Comparison of ENCODE assay signal across 16 cellular contexts in genomic region chr12:132286912-132287311, GRCh38. TPM values are rescaled to one million over a fixed set of nuclear protein-coding genes. Genes with fewer than 3 reads are reported as not detected.
DNase-seq lines count a peak whose midpoint lies in the region; ATAC-seq, FAIRE-seq and TF ChIP-seq lines count a peak whose summit lies in the region.
"Had no signal": no experiment of that assay in that cellular context is flagged by ENCODE, and none has a peak within 500 bp of the region (broad histone marks: within the 10 kb centered on the region; RNA-seq: fewer than 3 reads in every experiment).

No MANE protein-coding gene starts in this region.

- H3K9me3 ChIP-seq in HCT116 (ENCODE audit: control insufficient read depth in 1 of 2, insufficient read depth in 1 of 2, low read depth in 1 of 2, low read length in 2 of 2), result peaks cover 0 to 4% of the 10 kb centered on the region in 2 experiments; a peak in 1 of 4 replicates
- H3K9me3 ChIP-seq in psoas muscle, result no peaks in the 10 kb centered on the region
- H3K9me3 ChIP-seq in small intestine (ENCODE audit: control insufficient read depth, low read depth), result no peaks in the 10 kb centered on the region
- H3K9me3 ChIP-seq: thyroid gland had no signal

- peak overlapping the region; percentile 94 for H3K4me2 ChIP-seq in HCT116 (ENCODE audit: low read length)

- peak overlapping the region; percentile 26 for H2AFZ ChIP-seq in HCT116 (ENCODE audit: low read depth, low read length, poor library complexity, severe bottlenecking)

- H3K27me3 ChIP-seq in HCT116 (ENCODE audit: insufficient read depth, low read length), result no peaks in the 10 kb centered on the region
- peaks cover 0 to 80% (median 22%) of the 10 kb centered on the region in 3 donors for H3K27me3 ChIP-seq in psoas muscle (ENCODE audit: insufficient read depth in 3 of 3, low read length in 2 of 3)
- peaks cover 0 to 2% of the 10 kb centered on the region in 2 donors for H3K27me3 ChIP-seq in small intestine (ENCODE audit: control insufficient read depth in 2 of 2, insufficient read depth in 2 of 2, low read length in 2 of 2)
- H3K27me3 ChIP-seq: thyroid gland had no signal

- no peak for TF ChIP-seq RAD21 in HCT116 (IDR thresholded peaks at IDR 0.05; ENCODE audit: low read depth)

- peak; percentile 59 for ATAC-seq in HCT116
- no peak for ATAC-seq in psoas muscle
- ATAC-seq: activated CD4-positive, alpha-beta T cell treated with anti-CD3 and anti-CD28 coated beads for 36 hours had no signal

- H3K4me1 ChIP-seq in HCT116 (ENCODE audit: control insufficient read depth in 1 of 2, insufficient read depth in 2 of 2, low read length in 2 of 2) (peaks cover 54 to 73% of the 10 kb centered on the region in 2 experiments), psoas muscle (no peaks in the 10 kb centered on the region), small intestine (ENCODE audit: control insufficient read depth in 2 of 2, insufficient read depth in 1 of 2, low read depth in 1 of 2, low read length in 1 of 2) (no peaks in the 10 kb centered on the region)

- POLR2A ChIA-PET in HCT116 (lab: Charles Lee), result interaction anchor here (1.1 kb wide), 1 partner anchor 11 kb away, joined by 3 read pairs; no protein-coding TSS in a partner anchor

- no peak for FAIRE-seq in small intestine (lab: Jason Lieb, UNC)
- FAIRE-seq: keratinocyte had no signal

- H3K4me3 Mint-ChIP-seq in brain, result no peak overlapping the region
- H3K4me3 Mint-ChIP-seq in activated T-helper 1 cell treated with anti-CD3 and anti-CD28 coated beads, Interleukin-12 subunit alpha, Interleukin-12 subunit beta, Interleukin-2, Interleukin-4 antibody, amounts not matched to agents 30 ng/mL and 10 ng/mL and 1 ng/mL, durations not matched to agents 14 hours and 24 hours and 36 hours, result no peak overlapping the region
- H3K4me3 Mint-ChIP-seq: activated CD4-positive, alpha-beta T cell treated with anti-CD3 and anti-CD28 coated beads for 36 hours; activated naive CD8-positive, alpha-beta T cell had no signal

- DNase-seq in HCT116 (ENCODE audit: low read depth, low spot score) (peak; percentile 75), NB4 (ENCODE audit: low read depth) (peak; percentile 66), psoas muscle (peak; percentile 11 to 38), small intestine (no peak), COLO668 (lab: John Stamatoyannopoulos, UW; ENCODE audit: unreplicated experiment) (no peak)
- DNase-seq in activated T-helper 1 cell treated with anti-CD3 and anti-CD28 coated beads, Interleukin-12 subunit alpha, Interleukin-12 subunit beta, Interleukin-2, Interleukin-4 antibody, amounts not matched to agents 30 ng/mL and 10 ng/mL and 1 ng/mL, durations not matched to agents 14 hours and 24 hours and 36 hours (ENCODE audit: low spot score), result no peak
- DNase-seq: activated CD4-positive, alpha-beta T cell treated with anti-CD3 and anti-CD28 coated beads for 36 hours; activated T-cell treated with anti-CD3 and anti-CD28 coated beads for 4 hours; NCI-H1436; NCI-H510A treated with DMSO at 0.1 percent for 48 hours had no signal

- peak overlapping the region; percentile 62 for H3K9ac ChIP-seq in HCT116 (ENCODE audit: low read length)

- peaks cover 0 to 2% (median 0%) of the 10 kb centered on the region in 5 experiments for H3K9me3 Mint-ChIP-seq in brain
- H3K9me3 Mint-ChIP-seq in activated T-helper 1 cell treated with anti-CD3 and anti-CD28 coated beads, Interleukin-12 subunit alpha, Interleukin-12 subunit beta, Interleukin-2, Interleukin-4 antibody, amounts not matched to agents 30 ng/mL and 10 ng/mL and 1 ng/mL, durations not matched to agents 14 hours and 24 hours and 36 hours, result peaks cover under 1% of the 10 kb centered on the region

- CTCF ChIA-PET in HCT116 (lab: Charles Lee), result no interaction called here

- H3K27me3 Mint-ChIP-seq in brain, result peaks cover 4% of the 10 kb centered on the region
- peaks cover 5% of the 10 kb centered on the region for H3K27me3 Mint-ChIP-seq in activated T-helper 1 cell treated with anti-CD3 and anti-CD28 coated beads, Interleukin-12 subunit alpha, Interleukin-12 subunit beta, Interleukin-2, Interleukin-4 antibody, amounts not matched to agents 30 ng/mL and 10 ng/mL and 1 ng/mL, durations not matched to agents 14 hours and 24 hours and 36 hours (ENCODE audit: insufficient read depth)

- H3K36me3 ChIP-seq in HCT116 (ENCODE audit: control insufficient read depth in 1 of 2, insufficient read depth in 2 of 2, low read length in 2 of 2), result no peaks in the 10 kb centered on the region
- no peaks in the 10 kb centered on the region for H3K36me3 ChIP-seq in psoas muscle (ENCODE audit: insufficient read depth in 1 of 2, low read depth in 1 of 2)
- no peaks in the 10 kb centered on the region for H3K36me3 ChIP-seq in small intestine (ENCODE audit: control insufficient read depth in 2 of 2, insufficient read depth in 2 of 2, low read length in 2 of 2)
- H3K36me3 ChIP-seq: thyroid gland had no signal

- TF ChIP-seq CTCF in HCT116 (IDR thresholded peaks at IDR 0.05 in 2 of 3, conservative IDR thresholded peaks at IDR 0.05 in 1 of 3; ENCODE audit: borderline replicate concordance in 1 of 3, insufficient read depth in 1 of 3, low read depth in 2 of 3, low read length in 2 of 3) (no peak), NB4 (IDR thresholded peaks at IDR 0.05; ENCODE audit: low read depth, low read length) (no peak), brain (conservative IDR thresholded peaks at IDR 0.05) (no peak), psoas muscle (IDR thresholded peaks at IDR 0.05) (no peak)

- RAD21 ChIA-PET in HCT116 (lab: Charles Lee; ENCODE audit: low non-redundant PET in 1 of 2, low total read pairs in 2 of 2, uncharacterized antibody in 2 of 2, unreplicated experiment in 2 of 2), result no interaction called here

- H3K27ac Mint-ChIP-seq in brain, result peak overlapping the region in 3 of 5 experiments; percentile 16 to 78 (median 71)
- H3K27ac Mint-ChIP-seq in activated T-helper 1 cell treated with anti-CD3 and anti-CD28 coated beads, Interleukin-12 subunit alpha, Interleukin-12 subunit beta, Interleukin-2, Interleukin-4 antibody, amounts not matched to agents 30 ng/mL and 10 ng/mL and 1 ng/mL, durations not matched to agents 14 hours and 24 hours and 36 hours, result no peak overlapping the region
- H3K27ac Mint-ChIP-seq: activated CD4-positive, alpha-beta T cell treated with anti-CD3 and anti-CD28 coated beads for 36 hours; activated naive CD8-positive, alpha-beta T cell had no signal

- no peaks in the 10 kb centered on the region for H3K79me2 ChIP-seq in HCT116 (ENCODE audit: insufficient read depth, low read length)

- intact Hi-C loops in HCT116 (cut with micrococcal nuclease) (loop anchor here (5.0 kb wide), 2 partner anchors 70 to 105 kb away; no protein-coding TSS in a partner anchor), psoas muscle (cut with DNase I) (no loop called here)
- intact Hi-C loops in activated T-helper 1 cell treated with anti-CD3 and anti-CD28 coated beads, Interleukin-12 subunit alpha, Interleukin-12 subunit beta, Interleukin-2, Interleukin-4 antibody, amounts not matched to agents 30 ng/mL and 10 ng/mL and 1 ng/mL, durations not matched to agents 14 hours and 24 hours and 36 hours (cut with micrococcal nuclease), result no loop called here

- H3K36me3 Mint-ChIP-seq in brain, result no peaks in the 10 kb centered on the region
- no peaks in the 10 kb centered on the region for H3K36me3 Mint-ChIP-seq in activated T-helper 1 cell treated with anti-CD3 and anti-CD28 coated beads, Interleukin-12 subunit alpha, Interleukin-12 subunit beta, Interleukin-2, Interleukin-4 antibody, amounts not matched to agents 30 ng/mL and 10 ng/mL and 1 ng/mL, durations not matched to agents 14 hours and 24 hours and 36 hours (ENCODE audit: low read depth)
- H3K36me3 Mint-ChIP-seq: activated naive CD8-positive, alpha-beta T cell had no signal

- no peaks in the 10 kb centered on the region for H4K20me1 ChIP-seq in HCT116 (ENCODE audit: insufficient read depth)

- no peaks in the 10 kb centered on the region for H3K9me2 ChIP-seq in HCT116 (ENCODE audit: insufficient read depth)

- no peak for TF ChIP-seq POLR2A in HCT116 (IDR thresholded peaks at IDR 0.05; ENCODE audit: borderline replicate concordance, extremely low read depth, insufficient read depth, insufficient read length)
- no peak for TF ChIP-seq POLR2A in NB4 (IDR thresholded peaks at IDR 0.05; ENCODE audit: extremely low read depth, insufficient read length)

- H3K27ac ChIP-seq in HCT116 (ENCODE audit: low read depth, low read length) (peak overlapping the region; percentile 62; the same call in 1 of the 2 replicates), psoas muscle (no peak overlapping the region), small intestine (ENCODE audit: low read depth in 1 of 2, low read length in 1 of 2) (no peak overlapping the region)
- H3K27ac ChIP-seq: C4-2B had no signal

- 58 to 68% (median 65%) methylated on average over 22 to 23 of the region's 23 CpGs for WGBS in psoas muscle, 3 donors
- 61 to 78% (median 64%) methylated on average over 23 of the region's 23 CpGs for WGBS in small intestine, 3 donors

- H3K4me3 ChIP-seq in HCT116 (replicated peaks in 1 of 2; ENCODE audit: low read depth in 1 of 2, low read length in 2 of 2) (peak overlapping the region in 1 of 2 experiments; percentile 55; a peak in 3 of 4 replicates), NB4 (ENCODE audit: low read depth, low read length) (no peak overlapping the region), psoas muscle (no peak overlapping the region), small intestine (ENCODE audit: low read depth in 1 of 2, low read length in 2 of 2) (no peak overlapping the region)
- H3K4me3 ChIP-seq: thyroid gland had no signal

- BruUV-seq in HCT116 (replicated peaks; lab: Mats Ljungman, UMichigan), result no TSS peak

- H3K4me1 Mint-ChIP-seq in brain, result peaks cover 47% of the 10 kb centered on the region
- H3K4me1 Mint-ChIP-seq in activated T-helper 1 cell treated with anti-CD3 and anti-CD28 coated beads, Interleukin-12 subunit alpha, Interleukin-12 subunit beta, Interleukin-2, Interleukin-4 antibody, amounts not matched to agents 30 ng/mL and 10 ng/mL and 1 ng/mL, durations not matched to agents 14 hours and 24 hours and 36 hours (ENCODE audit: low read depth), result no peaks in the 10 kb centered on the region
- H3K4me1 Mint-ChIP-seq: activated CD4-positive, alpha-beta T cell treated with anti-CD3 and anti-CD28 coated beads for 36 hours had no signal

TF ChIP-seq in HCT116, 20 proteins besides CTCF, POLR2A, EP300 and RAD21 (continues in another document):
- TF ChIP-seq POLR2AphosphoS5 (IDR thresholded peaks at IDR 0.05; ENCODE audit: low read depth, low read length), result peak; percentile 50

RNA-seq across cellular contexts. Expression of gene GALNT9, which starts 42.5 kb away (rescaled TPM):
- 2.6 TPM for total RNA-seq in HCT116 (2021; ENCODE audit: unreplicated experiment)
- polyA plus RNA-seq in HCT116 (2012), result 1.6 and 2.6 TPM in 2 replicates
- 17.7 TPM for polyA plus RNA-seq in brain (ENCODE audit: insufficient read depth, low read depth, low replicate concordance)
- total RNA-seq in psoas muscle, result not detected
- under 1 TPM; 0.01 to 0.21 (median 0.08) TPM for polyA plus RNA-seq in psoas muscle
- polyA plus RNA-seq in small intestine, result under 1 TPM in 1 of 3 donors, not detected in 2; 0.79 TPM
- total RNA-seq in activated T-helper 1 cell treated with anti-CD3 and anti-CD28 coated beads, Interleukin-12 subunit alpha, Interleukin-12 subunit beta, Interleukin-2, Interleukin-4 antibody, amounts not matched to agents 30 ng/mL and 10 ng/mL and 1 ng/mL, durations not matched to agents 14 hours and 24 hours and 36 hours, result not detected in 2 replicates
- total RNA-seq: T-helper 2 cell treated with Interferon-gamma antibody and Interleukin-4, amounts not matched to agents 100 ng/mL and 5 ng/mL, for 36 hours had no signal
- polyA plus RNA-seq: keratinocyte had no signal

Comparison
In these comparisons a context has a peak if more than half of its experiments do, and no peak if none do; other contexts are left out.
1. DNase-seq: peak in HCT116 (single experiment), NB4 (single experiment) and psoas muscle (2 of 2); none in small intestine (single experiment), COLO668 (single experiment) and activated T-helper 1 cell treated with anti-CD3 and anti-CD28 coated beads, Interleukin-12 subunit alpha, Interleukin-12 subunit beta, Interleukin-2, Interleukin-4 antibody, amounts not matched to agents 30 ng/mL and 10 ng/mL and 1 ng/mL, durations not matched to agents 14 hours and 24 hours and 36 hours (single experiment).